In the genomic region with DNA sequence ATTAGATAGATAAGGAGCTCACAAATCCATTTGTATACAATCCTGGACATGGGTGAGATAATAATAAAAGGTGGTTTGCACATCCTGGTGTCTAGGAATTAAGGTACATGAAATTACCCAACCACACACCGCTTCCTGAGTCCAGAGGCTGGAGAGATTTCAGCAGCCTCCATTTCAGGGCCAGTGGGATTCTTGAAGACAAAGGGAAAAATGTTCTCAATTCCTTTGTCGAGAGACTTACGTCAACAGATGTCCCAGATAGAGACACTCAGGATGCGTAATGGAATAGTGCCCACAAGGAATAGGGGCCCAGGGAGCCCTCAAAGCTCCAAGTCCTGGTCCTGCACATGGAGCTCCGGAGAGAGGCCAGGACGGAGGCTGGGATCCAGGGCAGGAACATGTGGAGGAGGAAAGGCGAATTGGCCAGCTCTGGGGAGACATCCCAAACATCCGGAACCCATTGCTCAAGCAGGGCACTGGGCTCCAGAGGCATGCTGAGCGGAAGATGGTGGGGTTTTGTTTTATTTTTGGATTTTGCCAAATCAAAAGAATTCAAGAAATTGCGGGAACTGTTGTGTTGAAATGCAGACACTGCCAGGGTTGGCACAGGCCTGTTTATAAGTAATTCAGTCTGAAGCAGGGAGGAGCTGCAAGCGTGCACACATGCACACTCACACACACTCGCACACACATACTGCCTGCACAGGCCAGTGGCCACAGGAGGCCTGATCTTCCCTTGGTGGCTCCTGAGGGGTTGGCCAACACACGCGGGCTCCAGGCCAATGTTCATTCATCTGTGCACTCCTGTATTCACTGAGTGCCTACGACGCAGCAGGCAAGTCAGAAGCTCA, we compare ENCODE assay signal across 16 cellular contexts.
A peak's percentile ranks its signal among the peaks of the same experiment; 100 is the strongest.
DNase-seq lines count a peak whose midpoint lies in the region; ATAC-seq and TF ChIP-seq lines count a peak whose summit lies in the region.
"Had no signal": no experiment of that assay in that cellular context is flagged by ENCODE, and none has a peak within 500 bp of the region (broad histone marks: within the 10 kb centered on the region; RNA-seq: fewer than 3 reads in every experiment).

No MANE protein-coding gene starts in this region.

- H3K9me3 Mint-ChIP-seq in activated naive CD8-positive, alpha-beta T cell treated with anti-CD3 and anti-CD28 coated beads for 36 hours = no peaks in the 10 kb centered on the region
- no peaks in the 10 kb centered on the region for H3K9me3 Mint-ChIP-seq in stimulated activated effector memory CD8-positive, alpha-beta T cell treated with anti-CD3 and anti-CD28 coated beads, Interleukin-12 subunit alpha, Interleukin-12 subunit beta, amount 100 ng/mL, for 72 hours
- no peaks in the 10 kb centered on the region for H3K9me3 Mint-ChIP-seq in WTC11
- H3K9me3 Mint-ChIP-seq: activated CD4-positive, alpha-beta memory T cell treated with anti-CD3 and anti-CD28 coated beads for 36 hours; activated T-cell treated with anti-CD3 and anti-CD28 coated beads, Interleukin-2, amount 50 U/mL, for 24 hours; CD14-positive monocyte had no signal

- peak; percentile 16 for DNase-seq in DMS 273 treated with DMSO at 0.1 percent for 48 hours (lab: John Stamatoyannopoulos, UW)
- peak; percentile 87 for DNase-seq in NCI-H1694 (lab: John Stamatoyannopoulos, UW)
- peak; percentile 83 for DNase-seq in cerebellar cortex (ENCODE audit: low spot score)
- DNase-seq in stromal cell of bone marrow (ENCODE audit: low read depth) = peak; percentile 7
- no peak for DNase-seq in activated naive CD8-positive, alpha-beta T cell treated with anti-CD3 and anti-CD28 coated beads for 36 hours
- no peak for DNase-seq in stimulated activated effector memory CD8-positive, alpha-beta T cell treated with anti-CD3 and anti-CD28 coated beads, Interleukin-12 subunit alpha, Interleukin-12 subunit beta, amount 100 ng/mL, for 72 hours (ENCODE audit: low spot score in 2 of 2)
- no peak for DNase-seq in WTC11 (ENCODE audit: low spot score)
- DNase-seq: activated CD4-positive, alpha-beta memory T cell treated with anti-CD3 and anti-CD28 coated beads for 36 hours; activated naive CD4-positive, alpha-beta T cell treated with anti-CD3 and anti-CD28 coated beads, Interleukin-2, amount 50 U/mL, for 16 hours; activated T-cell treated with anti-CD3 and anti-CD28 coated beads, Interleukin-2, amount 50 U/mL, for 24 hours; dermis blood vessel endothelial cell; posterior cingulate gyrus; stimulated activated CD4-positive, alpha-beta T cell treated with anti-CD3 and anti-CD28 coated beads, Interleukin-4, amount 100 ng/mL, for 4 hours; stimulated activated CD8-positive, alpha-beta memory T cell treated with anti-CD3 and anti-CD28 coated beads, Interleukin-4, amount 100 ng/mL, for 48 hours; WERI-Rb-1 had no signal

- no peak overlapping the region for H3K4me3 Mint-ChIP-seq in activated naive CD8-positive, alpha-beta T cell treated with anti-CD3 and anti-CD28 coated beads for 36 hours
- no peak overlapping the region for H3K4me3 Mint-ChIP-seq in stimulated activated effector memory CD8-positive, alpha-beta T cell treated with anti-CD3 and anti-CD28 coated beads, Interleukin-12 subunit alpha, Interleukin-12 subunit beta, amount 100 ng/mL, for 72 hours
- no peak overlapping the region for H3K4me3 Mint-ChIP-seq in WTC11
- H3K4me3 Mint-ChIP-seq: activated CD4-positive, alpha-beta memory T cell treated with anti-CD3 and anti-CD28 coated beads for 36 hours; activated T-cell treated with anti-CD3 and anti-CD28 coated beads, Interleukin-2, amount 50 U/mL, for 24 hours; CD14-positive monocyte had no signal

- POLR2A ChIA-PET in WTC11 (lab: Charles Lee) = no interaction called here

- ATAC-seq in stimulated activated effector memory CD8-positive, alpha-beta T cell treated with anti-CD3 and anti-CD28 coated beads, Interleukin-12 subunit alpha, Interleukin-12 subunit beta, amount 100 ng/mL, for 72 hours = no peak
- ATAC-seq in WTC11 = no peak

- H3K27ac Mint-ChIP-seq in activated naive CD8-positive, alpha-beta T cell treated with anti-CD3 and anti-CD28 coated beads for 36 hours = no peak overlapping the region
- H3K27ac Mint-ChIP-seq in stimulated activated effector memory CD8-positive, alpha-beta T cell treated with anti-CD3 and anti-CD28 coated beads, Interleukin-12 subunit alpha, Interleukin-12 subunit beta, amount 100 ng/mL, for 72 hours = no peak overlapping the region
- H3K27ac Mint-ChIP-seq in WTC11 = no peak overlapping the region; the same call in 1 of the 2 replicates
- H3K27ac Mint-ChIP-seq: activated CD4-positive, alpha-beta memory T cell treated with anti-CD3 and anti-CD28 coated beads for 36 hours; activated T-cell treated with anti-CD3 and anti-CD28 coated beads, Interleukin-2, amount 50 U/mL, for 24 hours had no signal

- H3K4me1 Mint-ChIP-seq in activated naive CD8-positive, alpha-beta T cell treated with anti-CD3 and anti-CD28 coated beads for 36 hours = no peaks in the 10 kb centered on the region
- no peaks in the 10 kb centered on the region for H3K4me1 Mint-ChIP-seq in stimulated activated effector memory CD8-positive, alpha-beta T cell treated with anti-CD3 and anti-CD28 coated beads, Interleukin-12 subunit alpha, Interleukin-12 subunit beta, amount 100 ng/mL, for 72 hours
- H3K4me1 Mint-ChIP-seq in WTC11 = no peaks in the 10 kb centered on the region

- no peak for TF ChIP-seq CTCF in WTC11 (IDR thresholded peaks at IDR 0.05)

- no peaks in the 10 kb centered on the region for H3K36me3 Mint-ChIP-seq in activated naive CD8-positive, alpha-beta T cell treated with anti-CD3 and anti-CD28 coated beads for 36 hours
- no peaks in the 10 kb centered on the region for H3K36me3 Mint-ChIP-seq in stimulated activated effector memory CD8-positive, alpha-beta T cell treated with anti-CD3 and anti-CD28 coated beads, Interleukin-12 subunit alpha, Interleukin-12 subunit beta, amount 100 ng/mL, for 72 hours
- no peaks in the 10 kb centered on the region for H3K36me3 Mint-ChIP-seq in WTC11
- H3K36me3 Mint-ChIP-seq: activated CD4-positive, alpha-beta memory T cell treated with anti-CD3 and anti-CD28 coated beads for 36 hours; CD14-positive monocyte had no signal

- H3K27me3 Mint-ChIP-seq in activated naive CD8-positive, alpha-beta T cell treated with anti-CD3 and anti-CD28 coated beads for 36 hours = peaks cover 9% of the 10 kb centered on the region
- H3K27me3 Mint-ChIP-seq in WTC11 (ENCODE audit: low read depth) = no peaks in the 10 kb centered on the region

- CTCF ChIA-PET in WTC11 (lab: Charles Lee) = interaction anchor here (1.0 to 1.1 kb wide), 2 partner anchors 12 to 90 kb away, joined by 3 read pairs; no protein-coding TSS in a partner anchor

TF ChIP-seq in WTC11, 78 proteins besides CTCF, POLR2A, EP300 and RAD21:
- TF ChIP-seq PRRX2 (CRISPR knock-in tag; IDR thresholded peaks at IDR 0.05) = no peak
- TF ChIP-seq, protein P1, sequence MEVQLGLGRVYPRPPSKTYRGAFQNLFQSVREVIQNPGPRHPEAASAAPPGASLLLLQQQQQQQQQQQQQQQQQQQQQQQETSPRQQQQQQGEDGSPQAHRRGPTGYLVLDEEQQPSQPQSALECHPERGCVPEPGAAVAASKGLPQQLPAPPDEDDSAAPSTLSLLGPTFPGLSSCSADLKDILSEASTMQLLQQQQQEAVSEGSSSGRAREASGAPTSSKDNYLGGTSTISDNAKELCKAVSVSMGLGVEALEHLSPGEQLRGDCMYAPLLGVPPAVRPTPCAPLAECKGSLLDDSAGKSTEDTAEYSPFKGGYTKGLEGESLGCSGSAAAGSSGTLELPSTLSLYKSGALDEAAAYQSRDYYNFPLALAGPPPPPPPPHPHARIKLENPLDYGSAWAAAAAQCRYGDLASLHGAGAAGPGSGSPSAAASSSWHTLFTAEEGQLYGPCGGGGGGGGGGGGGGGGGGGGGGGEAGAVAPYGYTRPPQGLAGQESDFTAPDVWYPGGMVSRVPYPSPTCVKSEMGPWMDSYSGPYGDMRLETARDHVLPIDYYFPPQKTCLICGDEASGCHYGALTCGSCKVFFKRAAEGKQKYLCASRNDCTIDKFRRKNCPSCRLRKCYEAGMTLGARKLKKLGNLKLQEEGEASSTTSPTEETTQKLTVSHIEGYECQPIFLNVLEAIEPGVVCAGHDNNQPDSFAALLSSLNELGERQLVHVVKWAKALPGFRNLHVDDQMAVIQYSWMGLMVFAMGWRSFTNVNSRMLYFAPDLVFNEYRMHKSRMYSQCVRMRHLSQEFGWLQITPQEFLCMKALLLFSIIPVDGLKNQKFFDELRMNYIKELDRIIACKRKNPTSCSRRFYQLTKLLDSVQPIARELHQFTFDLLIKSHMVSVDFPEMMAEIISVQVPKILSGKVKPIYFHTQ (CRISPR knock-in tag; IDR thresholded peaks at IDR 0.05) = no peak

Comparison
In these comparisons a context has a peak if more than half of its experiments do, and no peak if none do; other contexts are left out.
1. DNase-seq: peak in DMS 273 treated with DMSO at 0.1 percent for 48 hours (single experiment), NCI-H1694 (single experiment), cerebellar cortex (single experiment) and stromal cell of bone marrow (single experiment); none in activated naive CD8-positive, alpha-beta T cell treated with anti-CD3 and anti-CD28 coated beads for 36 hours (single experiment), stimulated activated effector memory CD8-positive, alpha-beta T cell treated with anti-CD3 and anti-CD28 coated beads, Interleukin-12 subunit alpha, Interleukin-12 subunit beta, amount 100 ng/mL, for 72 hours (0 of 2) and WTC11 (single experiment).